Comparison of ENCODE assay signal across 20 cellular contexts in the genomic region with DNA sequence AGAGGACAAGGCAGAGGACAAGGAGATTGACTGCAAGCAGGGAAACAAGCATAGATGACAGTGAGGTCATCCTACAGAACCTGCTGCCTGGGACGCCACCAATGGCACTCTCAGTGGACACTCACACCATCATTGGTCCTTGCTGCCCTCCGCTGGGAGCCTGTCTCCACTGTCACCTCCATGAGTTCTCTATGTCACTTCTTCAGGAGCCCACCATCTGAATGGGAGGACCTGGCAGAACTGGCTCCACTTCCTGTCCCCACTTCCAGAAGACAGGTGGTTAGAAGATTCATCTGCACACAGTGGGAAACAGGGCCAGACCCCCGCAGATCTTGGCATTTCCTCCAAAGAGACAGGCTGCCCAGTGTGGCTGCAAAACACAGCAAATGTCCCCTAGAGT.
DNase-seq lines count a peak whose midpoint lies in the region; ATAC-seq and TF ChIP-seq lines count a peak whose summit lies in the region.
"Had no signal": no experiment of that assay in that cellular context is flagged by ENCODE, and none has a peak within 500 bp of the region (broad histone marks: within the 10 kb centered on the region; RNA-seq: fewer than 3 reads in every experiment).

No MANE protein-coding gene starts in this region.

- CTCF ChIA-PET in HCT116 (lab: Charles Lee) = no interaction called here

- H3K27ac ChIP-seq in HCT116 (ENCODE audit: low read depth, low read length) = no peak overlapping the region
- no peak overlapping the region for H3K27ac ChIP-seq in WERI-Rb-1
- H3K27ac ChIP-seq in heart right ventricle = no peak overlapping the region

- H2AFZ ChIP-seq in HCT116 (ENCODE audit: low read depth, low read length, poor library complexity, severe bottlenecking) = no peak overlapping the region

- RAD21 ChIA-PET in HCT116 (lab: Charles Lee; ENCODE audit: low non-redundant PET in 1 of 2, low total read pairs in 2 of 2, uncharacterized antibody in 2 of 2, unreplicated experiment in 2 of 2) = no interaction called here

- no peaks in the 10 kb centered on the region for H3K4me1 ChIP-seq in HCT116 (ENCODE audit: control insufficient read depth in 1 of 2, insufficient read depth in 2 of 2, low read length in 2 of 2)
- H3K4me1 ChIP-seq in heart right ventricle = peaks cover 0 to 32% (median 0%) of the 10 kb centered on the region in 9 donors

- H3K79me2 ChIP-seq in HCT116 (ENCODE audit: insufficient read depth, low read length) = no peaks in the 10 kb centered on the region

- TF ChIP-seq CTCF in HCT116 (IDR thresholded peaks at IDR 0.05 in 2 of 3, conservative IDR thresholded peaks at IDR 0.05 in 1 of 3; ENCODE audit: borderline replicate concordance in 1 of 3, insufficient read depth in 1 of 3, low read depth in 2 of 3, low read length in 2 of 3) (0 out of 6 replicates have a peak, but pooled peaks of 1 of the 3 experiments have one; percentile 6), WERI-Rb-1 (IDR thresholded peaks at IDR 0.05; ENCODE audit: low read depth, low read length) (peak; percentile 61), heart right ventricle (IDR thresholded peaks at IDR 0.05) (no peak)

- POLR2A ChIA-PET in HCT116 (lab: Charles Lee) = no interaction called here

- H3K4me3 ChIP-seq in HCT116 (replicated peaks in 1 of 2; ENCODE audit: low read depth in 1 of 2, low read length in 2 of 2) (no peak overlapping the region), WERI-Rb-1 (ENCODE audit: low read depth, low read length) (no peak overlapping the region), heart right ventricle (no peak overlapping the region)
- H3K4me3 ChIP-seq: GM12878 had no signal

- ATAC-seq in HCT116 (no peak), left lobe of liver (peak; percentile 61), heart right ventricle (no peak), GM21526 (IDR thresholded peaks at IDR 0.05; ENCODE audit: low FRiP score, unreplicated experiment) (no peak), GM18517 (IDR thresholded peaks at IDR 0.05; ENCODE audit: unreplicated experiment) (no peak)
- ATAC-seq: GM12878 had no signal

- H3K36me3 ChIP-seq in HCT116 (ENCODE audit: control insufficient read depth in 1 of 2, insufficient read depth in 2 of 2, low read length in 2 of 2) (no peaks in the 10 kb centered on the region), WERI-Rb-1 (no peaks in the 10 kb centered on the region), heart right ventricle (no peaks in the 10 kb centered on the region)

- no peak for TF ChIP-seq POLR2A in HCT116 (IDR thresholded peaks at IDR 0.05; ENCODE audit: borderline replicate concordance, extremely low read depth, insufficient read depth, insufficient read length)

- peak; percentile 30 for DNase-seq in Ammon's horn (ENCODE audit: low spot score)
- no peak for DNase-seq in HCT116 (ENCODE audit: low read depth, low spot score)
- DNase-seq in WERI-Rb-1 = peak; percentile 53
- DNase-seq in left lobe of liver (ENCODE audit: low spot score) = no peak
- DNase-seq in heart right ventricle = no peak
- no peak for DNase-seq in DMS114 treated with DMSO at 0.1 percent for 48 hours (lab: John Stamatoyannopoulos, UW; ENCODE audit: unreplicated experiment)
- DNase-seq: CD4-positive, alpha-beta memory T cell; DND-41; GDM1; IMR-90; Kasumi-1; NCI-H1105 treated with DMSO at 0.1 percent for 48 hours; NCI-H1694 treated with DMSO at 0.1 percent for 48 hours; NCI-H345; NCI-H526 treated with DMSO at 0.1 percent for 48 hours; NK-92 treated with Interleukin-12 subunit alpha and Interleukin-12 subunit beta, amount 100 ng/mL, for 24 hours; OCI-M1 had no signal

- peak; percentile 47 for TF ChIP-seq RAD21 in HCT116 (IDR thresholded peaks at IDR 0.05; ENCODE audit: low read depth)

- H3K27me3 ChIP-seq in HCT116 (ENCODE audit: insufficient read depth, low read length) = no peaks in the 10 kb centered on the region; the same call in 1 of the 2 replicates
- H3K27me3 ChIP-seq in WERI-Rb-1 (ENCODE audit: insufficient read depth, low read depth, severe bottlenecking) = no peaks in the 10 kb centered on the region
- H3K27me3 ChIP-seq in heart right ventricle = peaks cover 0 to 27% (median under 1%) of the 10 kb centered on the region in 7 donors

- H4K20me1 ChIP-seq in HCT116 (ENCODE audit: insufficient read depth) = no peaks in the 10 kb centered on the region

- no peaks in the 10 kb centered on the region for H3K9me2 ChIP-seq in HCT116 (ENCODE audit: insufficient read depth)

- BruUV-seq in HCT116 (replicated peaks; lab: Mats Ljungman, UMichigan) = no TSS peak

- intact Hi-C loops in HCT116 (cut with micrococcal nuclease) = no loop called here
- intact Hi-C loops in heart right ventricle (cut with DNase I) = no loop called here

- no peak overlapping the region for H3K9ac ChIP-seq in HCT116 (ENCODE audit: low read length)

- WGBS in heart right ventricle, 2 donors = 79 to 85% methylated on average over 3 of the region's 3 CpGs

- no peak overlapping the region for H3K4me2 ChIP-seq in HCT116 (ENCODE audit: low read length)

- H3K9me3 ChIP-seq in HCT116 (ENCODE audit: control insufficient read depth in 1 of 2, insufficient read depth in 1 of 2, low read depth in 1 of 2, low read length in 2 of 2) (no peaks in the 10 kb centered on the region), WERI-Rb-1 (ENCODE audit: severe bottlenecking) (peaks cover under 1% of the 10 kb centered on the region), heart right ventricle (no peaks in the 10 kb centered on the region)

TF ChIP-seq in HCT116, 20 proteins besides CTCF, POLR2A, EP300 and RAD21:
- TF ChIP-seq SIN3A (IDR thresholded peaks at IDR 0.05; ENCODE audit: low read depth) (no peak), FOSL1 (IDR thresholded peaks at IDR 0.05; ENCODE audit: low read depth) (no peak), EZH2phosphoT487 (IDR thresholded peaks at IDR 0.05; ENCODE audit: borderline replicate concordance) (no peak), SRF (IDR thresholded peaks at IDR 0.05; ENCODE audit: low read depth) (no peak), ATF3 (IDR thresholded peaks at IDR 0.05) (no peak), ZNF274 (IDR thresholded peaks at IDR 0.05; ENCODE audit: low read depth, low read length) (no peak), ELF1 (IDR thresholded peaks at IDR 0.05; ENCODE audit: borderline replicate concordance, low read depth) (no peak), REST (IDR thresholded peaks at IDR 0.05; ENCODE audit: low read depth) (no peak), CEBPB (IDR thresholded peaks at IDR 0.05; ENCODE audit: low read depth) (no peak), CBX3 (IDR thresholded peaks at IDR 0.05; ENCODE audit: low read depth) (no peak), ZBTB33 (IDR thresholded peaks at IDR 0.05; ENCODE audit: extremely low read depth, insufficient replicate concordance, low read length) (no peak)

Comparison
In these comparisons a context has a peak if more than half of its experiments do, and no peak if none do; other contexts are left out.
1. DNase-seq: peak in Ammon's horn (single experiment) and WERI-Rb-1 (single experiment); none in HCT116 (single experiment), left lobe of liver (single experiment), heart right ventricle (0 of 2) and DMS114 treated with DMSO at 0.1 percent for 48 hours (single experiment).